ENCODE assay signal across 9 cellular contexts in the genomic region with DNA sequence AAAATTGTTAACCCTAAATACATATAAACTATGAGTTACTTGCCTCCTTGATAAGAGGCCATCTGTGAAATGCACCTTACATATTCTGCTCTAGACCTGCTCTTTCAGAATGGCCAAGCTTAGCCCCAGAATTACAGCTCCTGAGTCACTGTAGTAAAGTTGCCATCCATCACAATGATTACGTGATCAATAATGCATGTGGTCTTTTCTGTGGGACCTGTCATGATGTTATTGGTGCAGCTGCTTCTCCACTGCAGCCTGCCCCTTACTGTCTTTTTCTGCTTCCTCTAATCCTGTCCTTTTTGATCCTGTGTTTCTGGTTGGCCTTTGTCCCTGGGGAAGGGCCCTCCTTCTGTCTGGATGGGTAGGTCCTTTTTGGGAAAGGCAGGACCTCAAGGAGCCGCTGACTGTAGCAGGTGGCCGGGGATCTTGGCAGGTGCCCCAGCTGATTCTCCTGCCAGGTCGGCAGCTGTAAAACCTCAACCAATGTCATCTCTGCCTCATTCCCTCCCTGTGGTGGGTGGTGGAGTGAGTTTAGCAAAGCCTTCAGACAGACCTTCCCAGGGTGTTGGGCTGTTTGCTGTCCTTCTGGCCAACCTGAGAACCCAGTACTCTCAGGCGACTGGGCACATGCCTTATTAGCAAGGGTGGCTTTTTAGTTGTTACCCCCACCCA.
DNase-seq lines count a peak whose midpoint lies in the region; ATAC-seq lines count a peak whose summit lies in the region.
"Had no signal": no experiment of that assay in that cellular context is flagged by ENCODE, and none has a peak within 500 bp of the region (broad histone marks: within the 10 kb centered on the region; RNA-seq: fewer than 3 reads in every experiment).

No MANE protein-coding gene starts in this region.

- H3K4me1 Mint-ChIP-seq in activated naive CD8-positive, alpha-beta T cell treated with anti-CD3 and anti-CD28 coated beads, Interleukin-2, amount 50 U/mL, for 24 hours: peaks cover 92% of the 10 kb centered on the region

- DNase-seq in COR-L47 (lab: John Stamatoyannopoulos, UW): peak; percentile 54
- DNase-seq in activated naive CD8-positive, alpha-beta T cell treated with anti-CD3 and anti-CD28 coated beads, Interleukin-2, amount 50 U/mL, for 24 hours: no peak
- DNase-seq in myocyte (ENCODE audit: low read depth): peak; percentile 94
- DNase-seq in midbrain (lab: John Stamatoyannopoulos, UW): no peak
- DNase-seq in NCI-H345 (lab: John Stamatoyannopoulos, UW): no peak

- peak overlapping the region; percentile 84 for H3K27ac ChIP-seq in KOPT-K1 (ENCODE audit: low read depth, low read length, poor library complexity, severe bottlenecking)

- no peaks in the 10 kb centered on the region for H3K9me3 Mint-ChIP-seq in activated naive CD8-positive, alpha-beta T cell treated with anti-CD3 and anti-CD28 coated beads, Interleukin-2, amount 50 U/mL, for 24 hours

- H3K4me3 Mint-ChIP-seq in activated naive CD8-positive, alpha-beta T cell treated with anti-CD3 and anti-CD28 coated beads, Interleukin-2, amount 50 U/mL, for 24 hours: peak overlapping the region; percentile 71

- H3K27me3 Mint-ChIP-seq in activated naive CD8-positive, alpha-beta T cell treated with anti-CD3 and anti-CD28 coated beads, Interleukin-2, amount 50 U/mL, for 24 hours: no peaks in the 10 kb centered on the region

- peak overlapping the region; percentile 90 for H3K27ac Mint-ChIP-seq in activated naive CD8-positive, alpha-beta T cell treated with anti-CD3 and anti-CD28 coated beads, Interleukin-2, amount 50 U/mL, for 24 hours

- peaks cover 33% of the 10 kb centered on the region for H3K36me3 ChIP-seq in KOPT-K1 (ENCODE audit: insufficient read depth, low read length)
- H3K36me3 ChIP-seq: Peyer's patch had no signal

- no peaks in the 10 kb centered on the region for H3K9me3 ChIP-seq in KOPT-K1 (ENCODE audit: insufficient read depth, low read length, poor library complexity, severe bottlenecking)
- H3K9me3 ChIP-seq: Peyer's patch had no signal

- ATAC-seq in activated naive CD8-positive, alpha-beta T cell treated with anti-CD3 and anti-CD28 coated beads, Interleukin-2, amount 50 U/mL, for 24 hours: peak; percentile 71
- ATAC-seq in HG03342 (IDR thresholded peaks at IDR 0.05; ENCODE audit: unreplicated experiment) (no peak), GM21717 (IDR thresholded peaks at IDR 0.05; ENCODE audit: unreplicated experiment) (no peak)

- peaks cover 14% of the 10 kb centered on the region for H3K36me3 Mint-ChIP-seq in activated naive CD8-positive, alpha-beta T cell treated with anti-CD3 and anti-CD28 coated beads, Interleukin-2, amount 50 U/mL, for 24 hours (ENCODE audit: low read depth)

Comparison
In these comparisons a context has a peak if more than half of its experiments do, and no peak if none do; other contexts are left out.
1. DNase-seq: peak in COR-L47 (single experiment) and myocyte (single experiment); none in activated naive CD8-positive, alpha-beta T cell treated with anti-CD3 and anti-CD28 coated beads, Interleukin-2, amount 50 U/mL, for 24 hours (single experiment), midbrain (single experiment) and NCI-H345 (single experiment).